Comparison of ENCODE assay signal across 1 cellular context in the genomic region with DNA sequence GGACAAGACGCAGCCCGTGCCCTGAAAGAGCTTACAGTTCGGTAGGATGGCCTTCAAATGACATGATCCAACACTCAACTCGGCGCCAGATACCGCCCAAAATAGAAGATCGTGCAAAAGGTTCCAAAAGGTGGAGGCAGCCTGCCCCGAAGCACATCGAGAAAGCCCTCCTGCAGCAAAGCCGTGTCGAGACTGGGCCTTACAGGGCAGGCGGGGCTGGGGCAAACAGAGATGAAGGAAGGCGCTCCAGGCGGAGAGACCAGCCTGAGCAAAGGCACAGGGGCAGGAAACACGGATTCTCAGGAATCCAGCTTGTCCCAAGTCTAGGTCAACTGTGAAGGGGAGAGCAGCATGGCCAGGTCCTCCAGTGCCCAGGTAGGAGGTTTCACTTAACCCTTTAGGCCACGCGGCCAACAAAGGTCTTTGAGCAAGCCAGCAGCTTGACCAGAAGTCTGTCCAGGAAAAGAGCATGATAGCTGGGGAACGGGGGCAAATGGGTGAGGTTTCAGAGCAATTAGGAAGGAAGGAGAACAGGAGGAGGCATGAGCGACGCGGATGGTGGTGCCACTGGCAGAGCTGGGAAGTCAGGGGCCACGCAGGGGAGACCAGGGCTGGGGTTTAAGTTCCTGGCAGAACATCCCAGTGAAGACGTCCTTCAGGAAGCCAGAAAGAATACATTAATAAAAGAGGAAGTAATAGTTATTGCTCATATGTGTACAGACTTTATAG.
TF ChIP-seq lines count a peak whose summit lies in the region.

No MANE protein-coding gene starts in this region.

TF ChIP-seq in HepG2, 621 proteins besides CTCF, POLR2A, EP300 and RAD21 (continued from another document):
- 0 out of 2 replicates have a peak, but pooled peaks have one; percentile 30 for TF ChIP-seq POGZ (CRISPR knock-in tag; IDR thresholded peaks at IDR 0.05)
- TF ChIP-seq, protein P1, sequence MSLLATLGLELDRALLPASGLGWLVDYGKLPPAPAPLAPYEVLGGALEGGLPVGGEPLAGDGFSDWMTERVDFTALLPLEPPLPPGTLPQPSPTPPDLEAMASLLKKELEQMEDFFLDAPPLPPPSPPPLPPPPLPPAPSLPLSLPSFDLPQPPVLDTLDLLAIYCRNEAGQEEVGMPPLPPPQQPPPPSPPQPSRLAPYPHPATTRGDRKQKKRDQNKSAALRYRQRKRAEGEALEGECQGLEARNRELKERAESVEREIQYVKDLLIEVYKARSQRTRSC (CRISPR knock-in tag; IDR thresholded peaks at IDR 0.05; ENCODE audit: low read depth), result no peak
TF ChIP-seq in HepG2: peak in this region for 72.
